Comparison of ENCODE assay signal across 14 cellular contexts in genomic region chr6:15152720-15153119, GRCh38.
"Had no signal": no experiment of that assay in that cellular context is flagged by ENCODE, and none has a peak within 500 bp of the region (broad histone marks: within the 10 kb centered on the region; RNA-seq: fewer than 3 reads in every experiment).

No MANE protein-coding gene starts in this region.

- ATAC-seq: gastrocnemius medialis, left cardiac atrium, pancreas, sciatic nerve, T-cell had no signal

- H3K4me3 ChIP-seq: coronary artery, gastrocnemius medialis, heart right ventricle, pancreas, stomach, testis had no signal

- H3K27me3 ChIP-seq: gastrocnemius medialis, heart right ventricle, pancreas, stomach, testis had no signal

- H3K9me3 ChIP-seq: gastrocnemius medialis, heart right ventricle, pancreas, stomach, testis had no signal

- DNase-seq: activated CD4-positive, alpha-beta T cell treated with anti-CD3 and anti-CD28 coated beads for 1 hour; activated CD4-positive, alpha-beta T cell treated with anti-CD3 and anti-CD28 coated beads, Interleukin-2, amount 50 U/mL, for 48 hours; activated naive CD4-positive, alpha-beta T cell treated with anti-CD3 and anti-CD28 coated beads, Interleukin-2, amount 10 ng/mL, durations not matched to agents 7 days and 5 days; caudate nucleus; gastrocnemius medialis; heart right ventricle; left cardiac atrium; pancreas; stomach; T-cell; T-helper 9 cell; testis had no signal

- H3K4me1 ChIP-seq: pancreas, stomach, testis had no signal

- H3K27ac ChIP-seq: coronary artery, gastrocnemius medialis, heart right ventricle, pancreas, stomach, testis had no signal

- H3K36me3 ChIP-seq: gastrocnemius medialis, heart right ventricle, pancreas, stomach had no signal
